In genomic region chr6:118934461-118935330, GRCh38 we compare ENCODE assay signal across 8 cellular contexts. TPM values are rescaled to one million over a fixed set of nuclear protein-coding genes. Genes with fewer than 3 reads are reported as not detected.
DNase-seq lines count a peak whose midpoint lies in the region; ATAC-seq and TF ChIP-seq lines count a peak whose summit lies in the region.

TSS of gene MCM9 (minus strand) at chr6:118935159. CDS start at chr6:118931723, 3,436 bp downstream.

- H3K9me3 Mint-ChIP-seq in nephron progenitor cell, result peaks cover 33% of the 10 kb centered on the region
- peaks cover 5 to 10% of the 10 kb centered on the region in 2 donors for H3K9me3 Mint-ChIP-seq in stimulated activated naive CD8-positive, alpha-beta T cell treated with anti-CD3 and anti-CD28 coated beads, Interleukin-15, amount 100 ng/mL, for 72 hours

- H3K27ac Mint-ChIP-seq in nephron progenitor cell, result peak within 1 kb of the TSS; percentile 99
- peak within 1 kb of the TSS; percentile 88 to 97 for H3K27ac Mint-ChIP-seq in stimulated activated naive CD8-positive, alpha-beta T cell treated with anti-CD3 and anti-CD28 coated beads, Interleukin-15, amount 100 ng/mL, for 72 hours

- peaks cover 56% of the 10 kb centered on the region for H3K36me3 Mint-ChIP-seq in nephron progenitor cell (ENCODE audit: low read depth)

- DNase-seq in ELR (ENCODE audit: low read depth) (peak; percentile 93), H4 (ENCODE audit: low spot score) (peak; percentile 43), LNCaP clone FGC (ENCODE audit: low read depth) (peak; percentile 59), SHP77 (lab: John Stamatoyannopoulos, UW) (peak; percentile 87 to 92), fibroblast of the conjunctiva (ENCODE audit: low read depth) (peak; percentile 72), nephron progenitor cell (peak; percentile 96)
- peak; percentile 84 for DNase-seq in activated effector memory CD4-positive, alpha-beta T cell treated with Interleukin-2 at 50 U/mL for 16 hours
- DNase-seq in stimulated activated naive CD8-positive, alpha-beta T cell treated with anti-CD3 and anti-CD28 coated beads, Interleukin-15, amount 100 ng/mL, for 72 hours, result peak; percentile 89 to 91

- TF ChIP-seq CTCF in LNCaP clone FGC (IDR thresholded peaks at IDR 0.05; ENCODE audit: control insufficient read depth, extremely low read depth, insufficient read depth) (no peak), nephron progenitor cell (IDR thresholded peaks at IDR 0.05) (no peak)

- peak within 1 kb of the TSS; percentile 95 for H3K4me3 Mint-ChIP-seq in nephron progenitor cell
- H3K4me3 Mint-ChIP-seq in stimulated activated naive CD8-positive, alpha-beta T cell treated with anti-CD3 and anti-CD28 coated beads, Interleukin-15, amount 100 ng/mL, for 72 hours, result peak within 1 kb of the TSS; percentile 93 to 95

- ATAC-seq in stimulated activated naive CD8-positive, alpha-beta T cell treated with anti-CD3 and anti-CD28 coated beads, Interleukin-15, amount 100 ng/mL, for 72 hours, result peak; percentile 97

- H3K4me3 ChIP-seq in LNCaP clone FGC (ENCODE audit: low read depth, low read length), result peak within 1 kb of the TSS; percentile 89

- H3K27me3 Mint-ChIP-seq in nephron progenitor cell (ENCODE audit: low read depth, poor library complexity), result peaks cover 2% of the 10 kb centered on the region
- H3K27me3 Mint-ChIP-seq in stimulated activated naive CD8-positive, alpha-beta T cell treated with anti-CD3 and anti-CD28 coated beads, Interleukin-15, amount 100 ng/mL, for 72 hours, result no peaks in the 10 kb centered on the region

- H3K4me1 Mint-ChIP-seq in nephron progenitor cell, result peaks cover 25% of the 10 kb centered on the region
- H3K4me1 Mint-ChIP-seq in stimulated activated naive CD8-positive, alpha-beta T cell treated with anti-CD3 and anti-CD28 coated beads, Interleukin-15, amount 100 ng/mL, for 72 hours, result peaks cover 40% of the 10 kb centered on the region

RNA-seq across cellular contexts. Expression of gene MCM9, which starts in this region (rescaled TPM):
- total RNA-seq in H4 (2014; rRNA removed; shearing (Covaris generic)), result 2.5 and 3.7 TPM in 2 replicates

Comparison
In these comparisons a context has a peak if more than half of its experiments do, and no peak if none do; other contexts are left out.
1. Peak in every context shown above with its lines: DNase-seq, ATAC-seq and H3K4me3 ChIP-seq.
2. DNase-seq: peak in every context shown above with its lines; median percentile 96 in nephron progenitor cell; 93 in ELR; 90 in stimulated activated naive CD8-positive, alpha-beta T cell treated with anti-CD3 and anti-CD28 coated beads, Interleukin-15, amount 100 ng/mL, for 72 hours; 90 in SHP77; 84 in activated effector memory CD4-positive, alpha-beta T cell treated with Interleukin-2 at 50 U/mL for 16 hours; 72 in fibroblast of the conjunctiva; 59 in LNCaP clone FGC; 43 in H4.